ENCODE assay signal across 22 cellular contexts in genomic region chr13:102508411-102508810, GRCh38.
DNase-seq lines count a peak whose midpoint lies in the region; ATAC-seq and TF ChIP-seq lines count a peak whose summit lies in the region.
"Had no signal": no experiment of that assay in that cellular context is flagged by ENCODE, and none has a peak within 500 bp of the region (broad histone marks: within the 10 kb centered on the region; RNA-seq: fewer than 3 reads in every experiment).

No MANE protein-coding gene starts in this region.

- H3K9ac ChIP-seq in H9 (ENCODE audit: extremely low read depth, insufficient read length, low read length): no peak overlapping the region
- H3K9ac ChIP-seq: BLaER1 had no signal

- H3K36me3 Mint-ChIP-seq in H9 (ENCODE audit: insufficient read depth in 1 of 3, low read depth in 3 of 3) (peaks cover 3 to 10% (median 3%) of the 10 kb centered on the region in 3 experiments; a peak in 4 of 7 replicates), WTC11 (peaks cover 18% of the 10 kb centered on the region)
- H3K36me3 Mint-ChIP-seq: CD14-positive monocyte; CD4-positive, alpha-beta memory T cell; CD4-positive, CD25-positive, alpha-beta regulatory T cell had no signal

- H4K5ac ChIP-seq in H9 (ENCODE audit: insufficient read length, low read depth, low read length): no peak overlapping the region

- no peaks in the 10 kb centered on the region for H3K9me3 ChIP-seq in H9 (ENCODE audit: control insufficient read depth, low read depth, low read length)
- H3K9me3 ChIP-seq: BE2C had no signal

- H4K20me1 ChIP-seq in H9 (ENCODE audit: control insufficient read depth, insufficient read depth, insufficient read length): no peaks in the 10 kb centered on the region
- H4K20me1 ChIP-seq: BLaER1 had no signal

- no peak overlapping the region for H2BK20ac ChIP-seq in H9 (ENCODE audit: low read depth, low read length, poor library complexity, severe bottlenecking)

- H4K8ac ChIP-seq in H9 (replicated peaks; ENCODE audit: insufficient read length, low read depth, low read length): no peak overlapping the region

- H3K79me2 ChIP-seq in H9 (ENCODE audit: insufficient read depth, low read length): no peaks in the 10 kb centered on the region

- POLR2A ChIA-PET in WTC11 (lab: Charles Lee): no interaction called here

- peak overlapping the region in 1 of 3 experiments; percentile 49; a peak in 1 of 7 replicates for H3K27ac Mint-ChIP-seq in H9
- H3K27ac Mint-ChIP-seq in WTC11: no peak overlapping the region
- H3K27ac Mint-ChIP-seq: CD14-positive monocyte; CD4-positive, CD25-positive, alpha-beta regulatory T cell; CD8-positive, alpha-beta memory T cell had no signal

- TF ChIP-seq CTCF in H9 (conservative IDR thresholded peaks at IDR 0.05): no peak
- no peak for TF ChIP-seq CTCF in WTC11 (IDR thresholded peaks at IDR 0.05)

- peaks cover 11 to 16% of the 10 kb centered on the region in 2 experiments for H3K4me1 Mint-ChIP-seq in H9
- H3K4me1 Mint-ChIP-seq in WTC11: peaks cover 15% of the 10 kb centered on the region
- H3K4me1 Mint-ChIP-seq: CD14-positive monocyte; CD4-positive, alpha-beta memory T cell; CD4-positive, CD25-positive, alpha-beta regulatory T cell; CD8-positive, alpha-beta memory T cell had no signal

- no peak overlapping the region for H2BK120ac ChIP-seq in H9 (ENCODE audit: low read depth, low read length, poor library complexity, severe bottlenecking)

- H3K9me3 Mint-ChIP-seq in H9: peaks cover 0 to 10% of the 10 kb centered on the region in 2 experiments; a peak in 3 of 5 replicates
- H3K9me3 Mint-ChIP-seq in WTC11: peaks cover 32% of the 10 kb centered on the region

- H3K4me2 ChIP-seq in H9 (ENCODE audit: insufficient read depth, insufficient read length, low read length): no peak overlapping the region
- H3K4me2 ChIP-seq: BLaER1 had no signal

- H3K23ac ChIP-seq in H9 (ENCODE audit: insufficient read length, low read depth, low read length): no peak overlapping the region

- DNase-seq in H9: peak; percentile 43
- DNase-seq in WTC11 (ENCODE audit: low spot score): no peak
- DNase-seq in cerebellar nuclear complex (lab: John Stamatoyannopoulos, UW): no peak
- DNase-seq: 8988T; ACHN; BE2C; C1 segment of cervical spinal cord; CD4-positive, alpha-beta memory T cell; CD4-positive, CD25-positive, alpha-beta regulatory T cell; CD8-positive, alpha-beta memory T cell; COR-L47; DMS 273 treated with DMSO at 0.1 percent for 48 hours; DMS153; DMS53; DMS79; DND-41; EL; GF-D8 had no signal

- peak; percentile 51 for ATAC-seq in WTC11
- ATAC-seq in GM21723 (IDR thresholded peaks at IDR 0.05; ENCODE audit: unreplicated experiment): no peak
- ATAC-seq in GM18505 (IDR thresholded peaks at IDR 0.05; ENCODE audit: unreplicated experiment): no peak

- H2AFZ ChIP-seq in H9 (ENCODE audit: low read length): no peak overlapping the region

- H3K27me3 Mint-ChIP-seq in H9 (ENCODE audit: low read depth) (no peaks in the 10 kb centered on the region), WTC11 (ENCODE audit: low read depth) (no peaks in the 10 kb centered on the region; the same call in 1 of the 2 replicates)

- no peak overlapping the region for H3K56ac ChIP-seq in H9 (ENCODE audit: insufficient read length, low read depth, low read length)

- H4K91ac ChIP-seq in H9 (ENCODE audit: insufficient read length, low read depth, low read length): no peak overlapping the region

- H3T11ph ChIP-seq in H9 (ENCODE audit: low read length): no peak overlapping the region

- H3K14ac ChIP-seq in H9 (ENCODE audit: insufficient read depth, low read length): no peak overlapping the region

- H2BK5ac ChIP-seq in H9 (ENCODE audit: insufficient read length, low read length): no peak overlapping the region

- TF ChIP-seq POLR2A in GM18505 (IDR thresholded peaks at IDR 0.05; ENCODE audit: borderline replicate concordance, extremely low read depth, insufficient read depth, insufficient read length): no peak

- no peak overlapping the region for H3K18ac ChIP-seq in H9 (ENCODE audit: insufficient read length, low read depth, low read length)

- CTCF ChIA-PET in WTC11 (lab: Charles Lee): no interaction called here

- no peaks in the 10 kb centered on the region for H3K4me1 ChIP-seq in H9 (ENCODE audit: insufficient read depth, low read length)
- H3K4me1 ChIP-seq: BLaER1 had no signal

- no peak overlapping the region for H3K4me3 Mint-ChIP-seq in H9
- H3K4me3 Mint-ChIP-seq in WTC11: no peak overlapping the region
- H3K4me3 Mint-ChIP-seq: CD14-positive monocyte; CD4-positive, alpha-beta memory T cell; CD4-positive, CD25-positive, alpha-beta regulatory T cell; CD8-positive, alpha-beta memory T cell had no signal

- H2BK15ac ChIP-seq in H9 (ENCODE audit: low read depth, low read length): no peak overlapping the region

- H3K27ac ChIP-seq in H9 (ENCODE audit: insufficient read length, low read depth, low read length): no peak overlapping the region
- H3K27ac ChIP-seq: BLaER1 had no signal

- no peak overlapping the region for H3K4ac ChIP-seq in H9 (ENCODE audit: low read depth, low read length)

- no peak overlapping the region for H2AK5ac ChIP-seq in H9 (ENCODE audit: insufficient read length, low read length)

- no peak overlapping the region for H2BK12ac ChIP-seq in H9 (ENCODE audit: insufficient read length, low read depth, low read length)

- H3K27me3 ChIP-seq in H9 (ENCODE audit: insufficient read depth, low read length): no peaks in the 10 kb centered on the region
- H3K27me3 ChIP-seq: BE2C, BLaER1 had no signal

- no peaks in the 10 kb centered on the region for H3K79me1 ChIP-seq in H9 (ENCODE audit: insufficient read depth, low read depth, low read length, poor library complexity, severe bottlenecking)

- no peaks in the 10 kb centered on the region for H3K23me2 ChIP-seq in H9 (ENCODE audit: insufficient read length, low read depth, low read length, poor library complexity, severe bottlenecking)

TF ChIP-seq in WTC11, 78 proteins besides CTCF, POLR2A, EP300 and RAD21:
- TF ChIP-seq MAX (CRISPR knock-in tag; IDR thresholded peaks at IDR 0.05): no peak
- TF ChIP-seq ELF4 (CRISPR knock-in tag; IDR thresholded peaks at IDR 0.05; ENCODE audit: low read depth): no peak
- TF ChIP-seq FOXJ3 (CRISPR knock-in tag; IDR thresholded peaks at IDR 0.05; ENCODE audit: borderline replicate concordance): no peak
- no peak for TF ChIP-seq NR2C2 (CRISPR knock-in tag; IDR thresholded peaks at IDR 0.05)
- no peak for TF ChIP-seq ZNF532 (CRISPR knock-in tag; IDR thresholded peaks at IDR 0.05; ENCODE audit: borderline replicate concordance)
- no peak for TF ChIP-seq ZNF263 (CRISPR knock-in tag; IDR thresholded peaks at IDR 0.05; ENCODE audit: low read depth)
- no peak for TF ChIP-seq NFE2L1 (CRISPR knock-in tag; IDR thresholded peaks at IDR 0.05)
- no peak for TF ChIP-seq ZNF317 (CRISPR knock-in tag; IDR thresholded peaks at IDR 0.05; ENCODE audit: borderline replicate concordance, low read depth)
- no peak for TF ChIP-seq CDX4 (CRISPR knock-in tag; IDR thresholded peaks at IDR 0.05; ENCODE audit: borderline replicate concordance)
- TF ChIP-seq NFATC4 (CRISPR knock-in tag; IDR thresholded peaks at IDR 0.05): no peak
- TF ChIP-seq ATF1 (CRISPR knock-in tag; IDR thresholded peaks at IDR 0.05): no peak
- TF ChIP-seq KAT7 (CRISPR knock-in tag; IDR thresholded peaks at IDR 0.05; ENCODE audit: borderline replicate concordance): no peak
- TF ChIP-seq CREM (CRISPR knock-in tag; IDR thresholded peaks at IDR 0.05): no peak
